Comparison of ENCODE assay signal across 1 cellular context in the genomic region with DNA sequence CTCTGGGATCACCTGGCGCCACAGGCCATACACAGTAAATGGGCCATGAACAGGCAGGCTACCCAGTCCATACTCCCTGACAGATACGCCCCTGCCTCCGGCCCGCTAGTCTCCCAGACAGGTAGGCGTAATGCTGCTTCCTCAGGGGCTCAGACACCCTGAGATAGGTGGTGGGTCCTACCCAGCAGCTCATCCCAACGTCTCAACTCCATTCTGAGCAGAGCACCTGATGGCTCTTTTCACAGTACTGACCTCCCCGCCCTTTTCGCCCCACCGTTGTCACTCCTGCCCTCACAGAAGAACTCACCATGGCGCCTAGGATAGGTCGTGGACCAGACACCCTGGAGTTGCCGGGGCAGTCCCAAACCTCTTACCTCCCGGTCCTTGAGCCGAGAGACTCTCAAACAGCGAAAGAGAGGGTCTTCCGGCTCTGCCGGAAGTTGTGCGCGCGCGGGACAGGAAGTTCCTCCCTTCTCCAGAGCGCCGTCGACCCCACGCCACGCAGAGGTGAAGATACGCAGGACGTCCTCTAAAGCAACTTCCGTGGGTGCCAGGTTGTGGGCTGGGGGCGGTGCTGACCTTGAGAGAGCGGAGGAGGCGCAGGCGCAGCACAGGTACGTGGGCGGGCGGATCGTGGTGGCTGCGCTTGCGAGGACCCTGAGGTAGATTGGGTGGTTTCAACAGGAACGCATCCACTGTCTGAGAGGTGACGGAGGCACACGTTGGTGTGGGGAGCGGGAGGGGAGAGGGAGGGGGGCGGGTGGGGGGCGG.
TF ChIP-seq lines count a peak whose summit lies in the region.

A gene (minus strand): TSS at position 432 of the 771 bp plus-strand sequence. CDS start 122 bp downstream, at position 310.

TF ChIP-seq in K562, 482 proteins besides CTCF, POLR2A, EP300 and RAD21 (continued from another document and continues in another):
- TF ChIP-seq PCBP2 (IDR thresholded peaks at IDR 0.05; ENCODE audit: low read depth, low read length, poor library complexity, severe bottlenecking): no peak
- TF ChIP-seq NFIX (CRISPR knock-in tag; IDR thresholded peaks at IDR 0.05; ENCODE audit: low read depth): no peak
- no peak for TF ChIP-seq NCOR1 (IDR thresholded peaks at IDR 0.05)
- no peak for TF ChIP-seq ZNF197 (CRISPR knock-in tag; IDR thresholded peaks at IDR 0.05; ENCODE audit: low read depth)
- no peak for TF ChIP-seq NFATC3 (IDR thresholded peaks at IDR 0.05)
- TF ChIP-seq, protein P1, sequence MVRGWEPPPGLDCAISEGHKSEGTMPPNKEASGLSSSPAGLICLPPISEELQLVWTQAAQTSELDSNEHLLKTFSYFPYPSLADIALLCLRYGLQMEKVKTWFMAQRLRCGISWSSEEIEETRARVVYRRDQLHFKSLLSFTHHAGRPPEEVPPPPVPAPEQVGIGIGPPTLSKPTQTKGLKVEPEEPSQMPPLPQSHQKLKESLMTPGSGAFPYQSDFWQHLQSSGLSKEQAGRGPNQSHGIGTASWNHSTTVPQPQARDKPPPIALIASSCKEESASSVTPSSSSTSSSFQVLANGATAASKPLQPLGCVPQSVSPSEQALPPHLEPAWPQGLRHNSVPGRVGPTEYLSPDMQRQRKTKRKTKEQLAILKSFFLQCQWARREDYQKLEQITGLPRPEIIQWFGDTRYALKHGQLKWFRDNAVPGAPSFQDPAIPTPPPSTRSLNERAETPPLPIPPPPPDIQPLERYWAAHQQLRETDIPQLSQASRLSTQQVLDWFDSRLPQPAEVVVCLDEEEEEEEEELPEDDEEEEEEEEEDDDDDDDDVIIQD (CRISPR knock-in tag; IDR thresholded peaks at IDR 0.05): no peak
- no peak for TF ChIP-seq ZNF551 (CRISPR knock-in tag; IDR thresholded peaks at IDR 0.05)
- TF ChIP-seq KLF10 (CRISPR knock-in tag; IDR thresholded peaks at IDR 0.05): no peak
- TF ChIP-seq ASH1L (IDR thresholded peaks at IDR 0.05; ENCODE audit: borderline replicate concordance, low read depth, partially characterized antibody): no peak
- TF ChIP-seq, protein P2, sequence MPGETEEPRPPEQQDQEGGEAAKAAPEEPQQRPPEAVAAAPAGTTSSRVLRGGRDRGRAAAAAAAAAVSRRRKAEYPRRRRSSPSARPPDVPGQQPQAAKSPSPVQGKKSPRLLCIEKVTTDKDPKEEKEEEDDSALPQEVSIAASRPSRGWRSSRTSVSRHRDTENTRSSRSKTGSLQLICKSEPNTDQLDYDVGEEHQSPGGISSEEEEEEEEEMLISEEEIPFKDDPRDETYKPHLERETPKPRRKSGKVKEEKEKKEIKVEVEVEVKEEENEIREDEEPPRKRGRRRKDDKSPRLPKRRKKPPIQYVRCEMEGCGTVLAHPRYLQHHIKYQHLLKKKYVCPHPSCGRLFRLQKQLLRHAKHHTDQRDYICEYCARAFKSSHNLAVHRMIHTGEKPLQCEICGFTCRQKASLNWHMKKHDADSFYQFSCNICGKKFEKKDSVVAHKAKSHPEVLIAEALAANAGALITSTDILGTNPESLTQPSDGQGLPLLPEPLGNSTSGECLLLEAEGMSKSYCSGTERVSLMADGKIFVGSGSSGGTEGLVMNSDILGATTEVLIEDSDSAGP (CRISPR knock-in tag; IDR thresholded peaks at IDR 0.05): no peak
- TF ChIP-seq CCNT2 (IDR thresholded peaks at IDR 0.05; ENCODE audit: borderline replicate concordance, extremely low read depth, insufficient read length, low read depth, low read length): no peak
- no peak for TF ChIP-seq MAFF (IDR thresholded peaks at IDR 0.05; ENCODE audit: low read length)
- TF ChIP-seq BRD9 (IDR thresholded peaks at IDR 0.05; ENCODE audit: low read depth, partially characterized antibody): no peak
- TF ChIP-seq TEAD1 (CRISPR knock-in tag; IDR thresholded peaks at IDR 0.05): no peak
- TF ChIP-seq BHLHE40 (IDR thresholded peaks at IDR 0.05; ENCODE audit: low read length): no peak
- peak; percentile 90 for TF ChIP-seq NR2C2 (CRISPR knock-in tag; IDR thresholded peaks at IDR 0.05)
- peak; percentile 99 for TF ChIP-seq NR2C2 (tag; IDR thresholded peaks at IDR 0.05)
- peak; percentile 91 to 93 for TF ChIP-seq NRF1 (conservative IDR thresholded peaks at IDR 0.05 in 1 of 2, IDR thresholded peaks at IDR 0.05 in 1 of 2)
- no peak for TF ChIP-seq FOXM1 (IDR thresholded peaks at IDR 0.05; ENCODE audit: low read depth)
- no peak for TF ChIP-seq FOXM1 (CRISPR knock-in tag; IDR thresholded peaks at IDR 0.05; ENCODE audit: low read depth)
- no peak for TF ChIP-seq PYGO2 (tag; IDR thresholded peaks at IDR 0.05)
- TF ChIP-seq, protein P3, sequence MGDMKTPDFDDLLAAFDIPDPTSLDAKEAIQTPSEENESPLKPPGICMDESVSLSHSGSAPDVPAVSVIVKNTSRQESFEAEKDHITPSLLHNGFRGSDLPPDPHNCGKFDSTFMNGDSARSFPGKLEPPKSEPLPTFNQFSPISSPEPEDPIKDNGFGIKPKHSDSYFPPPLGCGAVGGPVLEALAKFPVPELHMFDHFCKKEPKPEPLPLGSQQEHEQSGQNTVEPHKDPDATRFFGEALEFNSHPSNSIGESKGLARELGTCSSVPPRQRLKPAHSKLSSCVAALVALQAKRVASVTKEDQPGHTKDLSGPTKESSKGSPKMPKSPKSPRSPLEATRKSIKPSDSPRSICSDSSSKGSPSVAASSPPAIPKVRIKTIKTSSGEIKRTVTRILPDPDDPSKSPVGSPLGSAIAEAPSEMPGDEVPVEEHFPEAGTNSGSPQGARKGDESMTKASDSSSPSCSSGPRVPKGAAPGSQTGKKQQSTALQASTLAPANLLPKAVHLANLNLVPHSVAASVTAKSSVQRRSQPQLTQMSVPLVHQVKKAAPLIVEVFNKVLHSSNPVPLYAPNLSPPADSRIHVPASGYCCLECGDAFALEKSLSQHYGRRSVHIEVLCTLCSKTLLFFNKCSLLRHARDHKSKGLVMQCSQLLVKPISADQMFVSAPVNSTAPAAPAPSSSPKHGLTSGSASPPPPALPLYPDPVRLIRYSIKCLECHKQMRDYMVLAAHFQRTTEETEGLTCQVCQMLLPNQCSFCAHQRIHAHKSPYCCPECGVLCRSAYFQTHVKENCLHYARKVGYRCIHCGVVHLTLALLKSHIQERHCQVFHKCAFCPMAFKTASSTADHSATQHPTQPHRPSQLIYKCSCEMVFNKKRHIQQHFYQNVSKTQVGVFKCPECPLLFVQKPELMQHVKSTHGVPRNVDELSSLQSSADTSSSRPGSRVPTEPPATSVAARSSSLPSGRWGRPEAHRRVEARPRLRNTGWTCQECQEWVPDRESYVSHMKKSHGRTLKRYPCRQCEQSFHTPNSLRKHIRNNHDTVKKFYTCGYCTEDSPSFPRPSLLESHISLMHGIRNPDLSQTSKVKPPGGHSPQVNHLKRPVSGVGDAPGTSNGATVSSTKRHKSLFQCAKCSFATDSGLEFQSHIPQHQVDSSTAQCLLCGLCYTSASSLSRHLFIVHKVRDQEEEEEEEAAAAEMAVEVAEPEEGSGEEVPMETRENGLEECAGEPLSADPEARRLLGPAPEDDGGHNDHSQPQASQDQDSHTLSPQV (IDR thresholded peaks at IDR 0.05): no peak
- TF ChIP-seq, protein P4, sequence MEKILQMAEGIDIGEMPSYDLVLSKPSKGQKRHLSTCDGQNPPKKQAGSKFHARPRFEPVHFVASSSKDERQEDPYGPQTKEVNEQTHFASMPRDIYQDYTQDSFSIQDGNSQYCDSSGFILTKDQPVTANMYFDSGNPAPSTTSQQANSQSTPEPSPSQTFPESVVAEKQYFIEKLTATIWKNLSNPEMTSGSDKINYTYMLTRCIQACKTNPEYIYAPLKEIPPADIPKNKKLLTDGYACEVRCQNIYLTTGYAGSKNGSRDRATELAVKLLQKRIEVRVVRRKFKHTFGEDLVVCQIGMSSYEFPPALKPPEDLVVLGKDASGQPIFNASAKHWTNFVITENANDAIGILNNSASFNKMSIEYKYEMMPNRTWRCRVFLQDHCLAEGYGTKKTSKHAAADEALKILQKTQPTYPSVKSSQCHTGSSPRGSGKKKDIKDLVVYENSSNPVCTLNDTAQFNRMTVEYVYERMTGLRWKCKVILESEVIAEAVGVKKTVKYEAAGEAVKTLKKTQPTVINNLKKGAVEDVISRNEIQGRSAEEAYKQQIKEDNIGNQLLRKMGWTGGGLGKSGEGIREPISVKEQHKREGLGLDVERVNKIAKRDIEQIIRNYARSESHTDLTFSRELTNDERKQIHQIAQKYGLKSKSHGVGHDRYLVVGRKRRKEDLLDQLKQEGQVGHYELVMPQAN (IDR thresholded peaks at IDR 0.05; ENCODE audit: borderline replicate concordance): no peak
- TF ChIP-seq KDM4B (IDR thresholded peaks at IDR 0.05; ENCODE audit: borderline replicate concordance in 2 of 2, low read depth in 1 of 2): peak in 1 of 2 experiments; percentile 56; a peak in 1 of 4 replicates
- TF ChIP-seq RB1 (IDR thresholded peaks at IDR 0.05; ENCODE audit: low read depth): peak; percentile 79; the same call in 1 of the 2 replicates
- no peak for TF ChIP-seq SRSF9 (IDR thresholded peaks at IDR 0.05; ENCODE audit: borderline replicate concordance, low read depth, low read length)
- TF ChIP-seq PPARD (CRISPR knock-in tag; IDR thresholded peaks at IDR 0.05): no peak
- TF ChIP-seq ZBTB7A (IDR thresholded peaks at IDR 0.05; ENCODE audit: borderline replicate concordance, control insufficient read depth, low read depth, low read length): peak; percentile 53; the same call in 1 of the 2 replicates
- no peak for TF ChIP-seq GTF2E2 (tag; IDR thresholded peaks at IDR 0.05)
- TF ChIP-seq GATAD2A (IDR thresholded peaks at IDR 0.05): peak; percentile 59; the same call in 1 of the 2 replicates
- no peak for TF ChIP-seq EHMT2 (IDR thresholded peaks at IDR 0.05)
- TF ChIP-seq, protein P5, sequence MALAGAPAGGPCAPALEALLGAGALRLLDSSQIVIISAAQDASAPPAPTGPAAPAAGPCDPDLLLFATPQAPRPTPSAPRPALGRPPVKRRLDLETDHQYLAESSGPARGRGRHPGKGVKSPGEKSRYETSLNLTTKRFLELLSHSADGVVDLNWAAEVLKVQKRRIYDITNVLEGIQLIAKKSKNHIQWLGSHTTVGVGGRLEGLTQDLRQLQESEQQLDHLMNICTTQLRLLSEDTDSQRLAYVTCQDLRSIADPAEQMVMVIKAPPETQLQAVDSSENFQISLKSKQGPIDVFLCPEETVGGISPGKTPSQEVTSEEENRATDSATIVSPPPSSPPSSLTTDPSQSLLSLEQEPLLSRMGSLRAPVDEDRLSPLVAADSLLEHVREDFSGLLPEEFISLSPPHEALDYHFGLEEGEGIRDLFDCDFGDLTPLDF (CRISPR knock-in tag; IDR thresholded peaks at IDR 0.05): 0 out of 2 replicates have a peak, but pooled peaks have one; percentile 61
- TF ChIP-seq, protein P6, sequence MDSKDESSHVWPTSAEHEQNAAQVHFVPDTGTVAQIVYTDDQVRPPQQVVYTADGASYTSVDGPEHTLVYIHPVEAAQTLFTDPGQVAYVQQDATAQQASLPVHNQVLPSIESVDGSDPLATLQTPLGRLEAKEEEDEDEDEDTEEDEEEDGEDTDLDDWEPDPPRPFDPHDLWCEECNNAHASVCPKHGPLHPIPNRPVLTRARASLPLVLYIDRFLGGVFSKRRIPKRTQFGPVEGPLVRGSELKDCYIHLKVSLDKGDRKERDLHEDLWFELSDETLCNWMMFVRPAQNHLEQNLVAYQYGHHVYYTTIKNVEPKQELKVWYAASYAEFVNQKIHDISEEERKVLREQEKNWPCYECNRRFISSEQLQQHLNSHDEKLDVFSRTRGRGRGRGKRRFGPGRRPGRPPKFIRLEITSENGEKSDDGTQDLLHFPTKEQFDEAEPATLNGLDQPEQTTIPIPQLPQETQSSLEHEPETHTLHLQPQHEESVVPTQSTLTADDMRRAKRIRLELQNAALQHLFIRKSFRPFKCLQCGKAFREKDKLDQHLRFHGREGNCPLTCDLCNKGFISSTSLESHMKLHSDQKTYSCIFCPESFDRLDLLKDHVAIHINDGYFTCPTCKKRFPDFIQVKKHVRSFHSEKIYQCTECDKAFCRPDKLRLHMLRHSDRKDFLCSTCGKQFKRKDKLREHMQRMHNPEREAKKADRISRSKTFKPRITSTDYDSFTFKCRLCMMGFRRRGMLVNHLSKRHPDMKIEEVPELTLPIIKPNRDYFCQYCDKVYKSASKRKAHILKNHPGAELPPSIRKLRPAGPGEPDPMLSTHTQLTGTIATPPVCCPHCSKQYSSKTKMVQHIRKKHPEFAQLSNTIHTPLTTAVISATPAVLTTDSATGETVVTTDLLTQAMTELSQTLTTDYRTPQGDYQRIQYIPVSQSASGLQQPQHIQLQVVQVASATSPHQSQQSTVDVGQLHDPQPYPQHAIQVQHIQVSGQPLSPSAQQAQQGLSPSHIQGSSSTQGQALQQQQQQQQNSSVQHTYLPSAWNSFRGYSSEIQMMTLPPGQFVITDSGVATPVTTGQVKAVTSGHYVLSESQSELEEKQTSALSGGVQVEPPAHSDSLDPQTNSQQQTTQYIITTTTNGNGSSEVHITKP (IDR thresholded peaks at IDR 0.05; ENCODE audit: partially characterized antibody): no peak
- TF ChIP-seq, protein P7, sequence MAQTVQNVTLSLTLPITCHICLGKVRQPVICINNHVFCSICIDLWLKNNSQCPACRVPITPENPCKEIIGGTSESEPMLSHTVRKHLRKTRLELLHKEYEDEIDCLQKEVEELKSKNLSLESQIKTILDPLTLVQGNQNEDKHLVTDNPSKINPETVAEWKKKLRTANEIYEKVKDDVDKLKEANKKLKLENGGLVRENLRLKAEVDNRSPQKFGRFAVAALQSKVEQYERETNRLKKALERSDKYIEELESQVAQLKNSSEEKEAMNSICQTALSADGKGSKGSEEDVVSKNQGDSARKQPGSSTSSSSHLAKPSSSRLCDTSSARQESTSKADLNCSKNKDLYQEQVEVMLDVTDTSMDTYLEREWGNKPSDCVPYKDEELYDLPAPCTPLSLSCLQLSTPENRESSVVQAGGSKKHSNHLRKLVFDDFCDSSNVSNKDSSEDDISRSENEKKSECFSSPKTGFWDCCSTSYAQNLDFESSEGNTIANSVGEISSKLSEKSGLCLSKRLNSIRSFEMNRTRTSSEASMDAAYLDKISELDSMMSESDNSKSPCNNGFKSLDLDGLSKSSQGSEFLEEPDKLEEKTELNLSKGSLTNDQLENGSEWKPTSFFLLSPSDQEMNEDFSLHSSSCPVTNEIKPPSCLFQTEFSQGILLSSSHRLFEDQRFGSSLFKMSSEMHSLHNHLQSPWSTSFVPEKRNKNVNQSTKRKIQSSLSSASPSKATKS (CRISPR knock-in tag; IDR thresholded peaks at IDR 0.05): no peak
- TF ChIP-seq, protein P8, sequence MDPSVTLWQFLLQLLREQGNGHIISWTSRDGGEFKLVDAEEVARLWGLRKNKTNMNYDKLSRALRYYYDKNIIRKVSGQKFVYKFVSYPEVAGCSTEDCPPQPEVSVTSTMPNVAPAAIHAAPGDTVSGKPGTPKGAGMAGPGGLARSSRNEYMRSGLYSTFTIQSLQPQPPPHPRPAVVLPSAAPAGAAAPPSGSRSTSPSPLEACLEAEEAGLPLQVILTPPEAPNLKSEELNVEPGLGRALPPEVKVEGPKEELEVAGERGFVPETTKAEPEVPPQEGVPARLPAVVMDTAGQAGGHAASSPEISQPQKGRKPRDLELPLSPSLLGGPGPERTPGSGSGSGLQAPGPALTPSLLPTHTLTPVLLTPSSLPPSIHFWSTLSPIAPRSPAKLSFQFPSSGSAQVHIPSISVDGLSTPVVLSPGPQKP (CRISPR knock-in tag; IDR thresholded peaks at IDR 0.05): no peak
